8 cellular contexts compared by ENCODE assay signal in genomic region chr6:29631860-29632731, GRCh38. TPM values are rescaled to one million over a fixed set of nuclear protein-coding genes. Genes with fewer than 3 reads are reported as not detected.
DNase-seq lines count a peak whose midpoint lies in the region; TF ChIP-seq lines count a peak whose summit lies in the region.

No MANE protein-coding gene starts in this region.

- H3K9ac ChIP-seq in GM23248, result peak overlapping the region; percentile 74

- peak overlapping the region; percentile 83 for H3K4me3 ChIP-seq in GM23248
- H3K4me3 ChIP-seq in effector memory CD4-positive, alpha-beta T cell (ENCODE audit: insufficient read depth, low read depth, low read length, poor library complexity, severe bottlenecking), result peak overlapping the region; percentile 91

- H3K36me3 Mint-ChIP-seq in activated CD4-positive, alpha-beta memory T cell treated with anti-CD3 and anti-CD28 coated beads for 36 hours, result peaks cover 4% of the 10 kb centered on the region

- H3K27me3 ChIP-seq in GM23248 (replicated peaks; ENCODE audit: insufficient read depth), result no peaks in the 10 kb centered on the region
- no peaks in the 10 kb centered on the region for H3K27me3 ChIP-seq in effector memory CD4-positive, alpha-beta T cell (replicated peaks; ENCODE audit: control insufficient read depth, insufficient read depth, low read length, poor library complexity, severe bottlenecking)

- in situ Hi-C loops in GM23248 (cut with MboI), result no loop called here

- H3K4me2 ChIP-seq in GM23248 (ENCODE audit: unreplicated experiment), result peak overlapping the region; percentile 81

- no peaks in the 10 kb centered on the region for H3K9me3 Mint-ChIP-seq in activated CD4-positive, alpha-beta memory T cell treated with anti-CD3 and anti-CD28 coated beads for 36 hours

- POLR2A ChIA-PET in activated CD4-positive, alpha-beta memory T cell treated with anti-CD3 and anti-CD28 coated beads for 36 hours (lab: Charles Lee), result interaction anchor here (1.5 kb wide), 1 partner anchor 18 kb away, joined by 4 read pairs; no protein-coding TSS in a partner anchor

- H3F3A ChIP-seq in GM23248 (ENCODE audit: insufficient read depth), result no peaks in the 10 kb centered on the region

- H3K27me3 Mint-ChIP-seq in activated CD4-positive, alpha-beta memory T cell treated with anti-CD3 and anti-CD28 coated beads for 36 hours, result peaks cover 2% of the 10 kb centered on the region

- H3K27ac ChIP-seq in C4-2B, result peak overlapping the region; percentile 45
- no peak overlapping the region for H3K27ac ChIP-seq in GM23248
- peak overlapping the region; percentile 75 for H3K27ac ChIP-seq in effector memory CD4-positive, alpha-beta T cell (ENCODE audit: insufficient read depth, low read length, poor library complexity, severe bottlenecking)

- H3K4me3 Mint-ChIP-seq in activated CD4-positive, alpha-beta memory T cell treated with anti-CD3 and anti-CD28 coated beads for 36 hours, result peak overlapping the region; percentile 79

- H3K9me3 ChIP-seq in GM23248 (ENCODE audit: low read depth), result no peaks in the 10 kb centered on the region
- H3K9me3 ChIP-seq in effector memory CD4-positive, alpha-beta T cell (ENCODE audit: control insufficient read depth, low read length), result no peaks in the 10 kb centered on the region

- H3K27ac Mint-ChIP-seq in activated CD4-positive, alpha-beta memory T cell treated with anti-CD3 and anti-CD28 coated beads for 36 hours, result no peak overlapping the region

- H3K79me2 ChIP-seq in GM23248 (ENCODE audit: insufficient read depth), result peaks cover 22% of the 10 kb centered on the region

- CTCF ChIA-PET in activated CD4-positive, alpha-beta memory T cell treated with anti-CD3 and anti-CD28 coated beads for 36 hours (lab: Charles Lee), result interaction anchor here (0.6 to 3.4 kb wide), 4 partner anchors 19 to 590 kb away, joined by 4 to 25 read pairs (median 14); no protein-coding TSS in a partner anchor

- peaks cover 44% of the 10 kb centered on the region for H3K4me1 Mint-ChIP-seq in activated CD4-positive, alpha-beta memory T cell treated with anti-CD3 and anti-CD28 coated beads for 36 hours (ENCODE audit: low read depth)

- DNase-seq in GM23248, result peak; percentile 58
- peak; percentile 39 to 50 for DNase-seq in NCI-H1930 (lab: John Stamatoyannopoulos, UW)
- peak; percentile 64 for DNase-seq in activated CD4-positive, alpha-beta memory T cell treated with anti-CD3 and anti-CD28 coated beads for 36 hours
- peak; percentile 48 to 62 (median 58) for DNase-seq in effector memory CD4-positive, alpha-beta T cell
- peak; percentile 64 for DNase-seq in medulla oblongata (ENCODE audit: extremely low spot score)
- peak; percentile 19 to 25 for DNase-seq in stimulated activated CD8-positive, alpha-beta memory T cell treated with anti-CD3 and anti-CD28 coated beads, Interleukin-2, amount 100 ng/mL, for 48 hours (ENCODE audit: low read depth in 2 of 2)
- no peak for DNase-seq in SKM-1 treated with dmso at 0.1 percent for 144 hours (lab: John Stamatoyannopoulos, UW; ENCODE audit: unreplicated experiment)

- 4 to 11% methylated on average over 22 to 52 of the region's 53 CpGs for WGBS in GM23248 (ENCODE audit: low coverage in 1 of 2, low lambda C conversion rate in 2 of 2, missing lambda C conversion rate in 2 of 2), 2 experiments

- intact Hi-C loops in activated CD4-positive, alpha-beta memory T cell treated with anti-CD3 and anti-CD28 coated beads for 36 hours (cut with micrococcal nuclease), result no loop called here

- H3K4me1 ChIP-seq in GM23248 (ENCODE audit: insufficient read depth), result peaks cover 5% of the 10 kb centered on the region; the same call in 1 of the 2 replicates
- H3K4me1 ChIP-seq in effector memory CD4-positive, alpha-beta T cell (ENCODE audit: control insufficient read depth, insufficient read depth, low read length, poor library complexity, severe bottlenecking), result peaks cover 34% of the 10 kb centered on the region

- no peak for TF ChIP-seq CTCF in C4-2B (conservative IDR thresholded peaks at IDR 0.05)

- H4K20me1 ChIP-seq in GM23248 (ENCODE audit: insufficient read depth), result no peaks in the 10 kb centered on the region

- peak overlapping the region; percentile 81 for H2AFZ ChIP-seq in GM23248

- no peaks in the 10 kb centered on the region for H3K36me3 ChIP-seq in GM23248 (ENCODE audit: low read depth)
- H3K36me3 ChIP-seq in effector memory CD4-positive, alpha-beta T cell (ENCODE audit: control insufficient read depth, insufficient read depth, low read length), result no peaks in the 10 kb centered on the region

- H3K9me2 ChIP-seq in GM23248 (ENCODE audit: insufficient read depth), result no peaks in the 10 kb centered on the region

RNA-seq across cellular contexts. Expression of gene GABBR1, which starts 0.9 kb away (rescaled TPM):
- total RNA-seq in GM23248 (2014; rRNA removed; shearing (Covaris generic)), result 4.6 and 5.3 TPM in 2 replicates
- 5.8 and 6.1 TPM in 2 replicates for polyA plus RNA-seq in GM23248 (2016; fragmentation: Nextera tagmentation; extraction: Ambion mirVana)
- total RNA-seq in activated CD4-positive, alpha-beta memory T cell treated with anti-CD3 and anti-CD28 coated beads for 36 hours, result 10 to 100 TPM; 21.1 to 23.5 TPM

RNA-seq across cellular contexts. Expression of gene MOG, which starts 24.8 kb away (rescaled TPM):
- total RNA-seq in GM23248 (2014; rRNA removed; shearing (Covaris generic)), result not detected in 2 replicates
- not detected in 2 replicates for polyA plus RNA-seq in GM23248 (2016; fragmentation: Nextera tagmentation; extraction: Ambion mirVana)
- total RNA-seq in activated CD4-positive, alpha-beta memory T cell treated with anti-CD3 and anti-CD28 coated beads for 36 hours, result not detected

RNA-seq across cellular contexts. Expression of gene OR2H2, which starts 47.2 kb away (rescaled TPM):
- total RNA-seq in GM23248 (2014; rRNA removed; shearing (Covaris generic)), result not detected in 2 replicates
- polyA plus RNA-seq in GM23248 (2016; fragmentation: Nextera tagmentation; extraction: Ambion mirVana), result not detected in 2 replicates
- not detected for total RNA-seq in activated CD4-positive, alpha-beta memory T cell treated with anti-CD3 and anti-CD28 coated beads for 36 hours

RNA-seq across cellular contexts. Expression of gene ZFP57, which starts 48.9 kb away (rescaled TPM):
- not detected in 2 replicates for total RNA-seq in GM23248 (2014; rRNA removed; shearing (Covaris generic))
- polyA plus RNA-seq in GM23248 (2016; fragmentation: Nextera tagmentation; extraction: Ambion mirVana), result not detected in 2 replicates
- not detected for total RNA-seq in activated CD4-positive, alpha-beta memory T cell treated with anti-CD3 and anti-CD28 coated beads for 36 hours
